ENCODE assay signal across 28 cellular contexts in the genomic region with DNA sequence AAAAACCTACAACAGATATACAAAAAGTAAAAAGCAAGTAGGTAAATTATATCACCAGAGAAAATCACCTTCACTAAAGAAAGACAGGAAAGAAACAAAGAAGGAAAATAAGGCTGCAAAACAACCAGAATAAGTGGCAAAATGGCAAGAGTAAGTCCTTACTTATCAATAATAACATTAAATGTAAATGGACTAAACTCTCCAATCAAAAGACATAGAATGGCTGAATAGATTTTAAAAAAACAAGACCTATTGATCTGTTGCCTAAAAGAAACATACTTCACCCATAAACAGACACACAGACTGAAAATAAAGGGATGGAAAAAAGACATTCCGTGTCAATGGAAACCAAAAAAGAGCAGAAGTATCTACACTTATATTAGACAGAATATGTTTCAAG.
"Had no signal": no experiment of that assay in that cellular context is flagged by ENCODE, and none has a peak within 500 bp of the region (broad histone marks: within the 10 kb centered on the region; RNA-seq: fewer than 3 reads in every experiment).

No MANE protein-coding gene starts in this region.

- FAIRE-seq: colon, endometrium, endothelial cell of umbilical vein, frontal cortex had no signal

- H3K4me3 ChIP-seq: colonic mucosa, coronary artery, dorsolateral prefrontal cortex, esophagus muscularis mucosa, esophagus squamous epithelium, gastrocnemius medialis, gastroesophageal sphincter, heart left ventricle, heart right ventricle had no signal

- DNase-seq: colonic mucosa; cortex of kidney; dermis blood vessel endothelial cell; dorsolateral prefrontal cortex; effector CD4-positive, alpha-beta T cell; effector CD8-positive, alpha-beta T cell; effector memory CD4-positive, alpha-beta T cell; effector memory CD8-positive, alpha-beta T cell; endodermal cell; erythroblast; esophagus squamous epithelium; foreskin fibroblast; foreskin keratinocyte; foreskin melanocyte; gastrocnemius medialis; glutamatergic neuron; head of caudate nucleus; heart left ventricle; heart right ventricle had no signal

- H3K9me3 ChIP-seq: colonic mucosa, gastrocnemius medialis had no signal

- H3K36me3 ChIP-seq: colonic mucosa, esophagus muscularis mucosa, esophagus squamous epithelium, gastrocnemius medialis, gastroesophageal sphincter, heart left ventricle, heart right ventricle had no signal

- H3K4me1 ChIP-seq: colonic mucosa, esophagus muscularis mucosa, esophagus squamous epithelium, foreskin keratinocyte, gastrocnemius medialis, gastroesophageal sphincter, heart left ventricle, heart right ventricle had no signal

- H3K27me3 ChIP-seq: colonic mucosa, dorsolateral prefrontal cortex, esophagus muscularis mucosa, esophagus squamous epithelium, foreskin keratinocyte, gastrocnemius medialis, gastroesophageal sphincter, heart right ventricle had no signal

- H3K27ac ChIP-seq: colonic mucosa, coronary artery, dorsolateral prefrontal cortex, epithelial cell of prostate, esophagus muscularis mucosa, esophagus squamous epithelium, foreskin keratinocyte, gastrocnemius medialis, gastroesophageal sphincter, heart left ventricle, heart right ventricle had no signal

- ATAC-seq: effector memory CD8-positive, alpha-beta T cell; esophagus mucosa; foreskin keratinocyte; gastrocnemius medialis; gastroesophageal sphincter; heart left ventricle; heart right ventricle had no signal
